1 cellular context compared by ENCODE assay signal in the genomic region with DNA sequence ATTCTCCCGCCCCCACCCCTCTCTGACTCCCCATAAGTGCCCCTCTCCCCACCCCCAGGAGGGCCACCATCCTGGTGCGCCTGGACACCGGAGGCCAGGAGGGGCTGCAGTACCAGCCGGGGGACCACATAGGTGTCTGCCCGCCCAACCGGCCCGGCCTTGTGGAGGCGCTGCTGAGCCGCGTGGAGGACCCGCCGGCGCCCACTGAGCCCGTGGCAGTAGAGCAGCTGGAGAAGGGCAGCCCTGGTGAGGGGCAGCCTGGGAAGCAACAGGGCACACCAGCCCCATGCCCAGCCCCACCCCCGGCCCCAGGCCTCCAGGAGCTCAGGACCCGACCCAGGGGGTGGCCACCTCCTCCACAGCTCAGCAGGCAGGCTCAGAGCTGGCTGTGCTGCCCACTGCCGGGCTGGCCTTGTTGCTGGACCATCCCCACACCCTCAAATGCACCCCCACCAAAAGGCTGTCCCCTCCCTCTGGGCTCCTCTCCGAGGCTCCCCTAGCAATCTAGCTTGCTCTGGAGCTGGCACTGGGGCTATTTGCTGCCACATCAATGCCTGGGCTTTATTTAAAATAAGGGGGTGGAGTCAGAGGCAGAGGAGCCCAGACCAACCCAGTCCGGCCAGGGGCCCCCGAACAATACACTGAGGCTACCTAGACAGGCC.
TF ChIP-seq lines count a peak whose summit lies in the region.

No MANE protein-coding gene starts in this region.

TF ChIP-seq in HEK293, 187 proteins besides CTCF, POLR2A, EP300 and RAD21:
- TF ChIP-seq ZNF112 (tag by site-specific recombination; IDR thresholded peaks at IDR 0.05) (no peak), GLIS1 (tag by site-specific recombination; IDR thresholded peaks at IDR 0.05) (peak; percentile 49), ZNF114 (tag by site-specific recombination; IDR thresholded peaks at IDR 0.05) (no peak), ZNF292 (tag by site-specific recombination; IDR thresholded peaks at IDR 0.05; ENCODE audit: borderline replicate concordance, low read depth) (no peak)
